ENCODE assay signal across 30 cellular contexts in genomic region chr21:34599534-34600101, GRCh38. TPM values are rescaled to one million over a fixed set of nuclear protein-coding genes. Genes with fewer than 3 reads are reported as not detected.
DNase-seq lines count a peak whose midpoint lies in the region; ATAC-seq and TF ChIP-seq lines count a peak whose summit lies in the region.
"Had no signal": no experiment of that assay in that cellular context is flagged by ENCODE, and none has a peak within 500 bp of the region (broad histone marks: within the 10 kb centered on the region; RNA-seq: fewer than 3 reads in every experiment).

No MANE protein-coding gene starts in this region.

- H3K9me2 ChIP-seq in GM23338 (ENCODE audit: insufficient read depth) (no peaks in the 10 kb centered on the region), PC-3 (replicated peaks; ENCODE audit: low read length) (no peaks in the 10 kb centered on the region)

- H3K36me3 Mint-ChIP-seq in GM23338 (ENCODE audit: low read depth) = no peaks in the 10 kb centered on the region
- H3K36me3 Mint-ChIP-seq: activated naive CD8-positive, alpha-beta T cell treated with anti-CD3 and anti-CD28 coated beads, Interleukin-2, amount 10 ng/mL, durations not matched to agents 7 days and 5 days had no signal

- no peak overlapping the region for H3K14ac ChIP-seq in mesenchymal stem cell (ENCODE audit: low read length in 2 of 2)

- no peak overlapping the region for H2AK5ac ChIP-seq in mesenchymal stem cell (ENCODE audit: low read length, severe bottlenecking)

- no peak overlapping the region for H3K23ac ChIP-seq in mesenchymal stem cell (ENCODE audit: low read length in 2 of 2)

- DNase-seq in DMS53 (lab: John Stamatoyannopoulos, UW) (peak; percentile 27), DMS53 treated with DMSO at 0.1 percent for 48 hours (lab: John Stamatoyannopoulos, UW; ENCODE audit: unreplicated experiment) (no peak), GM23338 (ENCODE audit: low spot score) (no peak), PC-3 (peak; percentile 43), mesenchymal stem cell (peak; percentile 18), ecto neural progenitor cell (ENCODE audit: low spot score) (no peak), SJCRH30 (no peak)
- DNase-seq: 8988T; activated CD4-positive, alpha-beta T cell treated with anti-CD3 and anti-CD28 coated beads, Interleukin-2, amount 10 ng/mL, durations not matched to agents 7 days and 5 days; activated effector memory CD4-positive, alpha-beta T cell treated with anti-CD3 and anti-CD28 coated beads, Interleukin-2, amount 50 U/mL, for 16 hours; activated naive CD8-positive, alpha-beta T cell treated with anti-CD3 and anti-CD28 coated beads, Interleukin-2, amount 10 ng/mL, durations not matched to agents 7 days and 5 days; activated T-cell treated with anti-CD3 and anti-CD28 coated beads, Interleukin-2, amount 50 U/mL, for 24 hours; effector CD8-positive, alpha-beta T cell; KG1; NCI-H524; nephron progenitor cell; ovary; SHP77 treated with DMSO at 0.1 percent for 48 hours; stimulated activated naive B cell treated with anti-CD40 and anti-IgM and Interleukin-4, amounts not matched to agents 10 μg/mL and 1 μg/mL and 100 μg/mL, for 72 hours; substantia nigra; upper lobe of left lung; WERI-Rb-1 had no signal

- H2BK15ac ChIP-seq in mesenchymal stem cell (ENCODE audit: low read depth, poor library complexity, severe bottlenecking) = no peak overlapping the region

- no peak overlapping the region for H3K4ac ChIP-seq in mesenchymal stem cell (ENCODE audit: low read depth in 1 of 2, low read length in 2 of 2)

- H3K4me1 Mint-ChIP-seq in GM23338 = peaks cover 19% of the 10 kb centered on the region; the same call in 2 of the 3 replicates
- H3K4me1 Mint-ChIP-seq: activated CD4-positive, alpha-beta T cell treated with anti-CD3 and anti-CD28 coated beads, Interleukin-2, amount 10 ng/mL, durations not matched to agents 7 days and 5 days; activated naive CD8-positive, alpha-beta T cell treated with anti-CD3 and anti-CD28 coated beads, Interleukin-2, amount 10 ng/mL, durations not matched to agents 7 days and 5 days; nephron progenitor cell had no signal

- no peak overlapping the region for H2BK12ac ChIP-seq in mesenchymal stem cell (ENCODE audit: low read length in 2 of 2)

- H2BK5ac ChIP-seq in mesenchymal stem cell (ENCODE audit: low read depth, low read length, poor library complexity, severe bottlenecking) = no peak overlapping the region

- H3K27ac ChIP-seq in GM23338 (ENCODE audit: low read depth) = no peak overlapping the region
- H3K27ac ChIP-seq in PC-3 (ENCODE audit: low read length) = peak overlapping the region; percentile 85
- no peak overlapping the region for H3K27ac ChIP-seq in mesenchymal stem cell (ENCODE audit: low read length, poor library complexity, severe bottlenecking)
- no peak overlapping the region for H3K27ac ChIP-seq in SJCRH30
- H3K27ac ChIP-seq: ascending aorta, C4-2B, cardiac muscle cell, GM23248, ovary, upper lobe of left lung, WERI-Rb-1 had no signal

- ATAC-seq in GM23338 = no peak; the same call in 2 of the 3 replicates
- peak; percentile 33 for ATAC-seq in PC-3
- no peak for ATAC-seq in HG02938 (IDR thresholded peaks at IDR 0.05; ENCODE audit: unreplicated experiment)
- ATAC-seq: left lobe of liver; stimulated activated naive B cell treated with anti-CD40 and anti-IgM and Interleukin-4, amounts not matched to agents 10 μg/mL and 1 μg/mL and 100 μg/mL, for 72 hours had no signal

- H2BK120ac ChIP-seq in mesenchymal stem cell (ENCODE audit: low read depth, low read length) = no peak overlapping the region

- peaks cover 4% of the 10 kb centered on the region; the same call in 1 of the 2 replicates for H4K20me1 ChIP-seq in GM23338 (replicated peaks; ENCODE audit: insufficient read depth)
- no peaks in the 10 kb centered on the region for H4K20me1 ChIP-seq in PC-3 (ENCODE audit: low read length)

- H3K9me3 ChIP-seq in PC-3 (ENCODE audit: low read length) (no peaks in the 10 kb centered on the region), mesenchymal stem cell (ENCODE audit: control insufficient read depth, low read length) (no peaks in the 10 kb centered on the region), SJCRH30 (replicated peaks) (no peaks in the 10 kb centered on the region)
- H3K9me3 ChIP-seq: ascending aorta, MG63, ovary, Peyer's patch, upper lobe of left lung had no signal

- H3K9me3 Mint-ChIP-seq in GM23338 = no peaks in the 10 kb centered on the region
- H3K9me3 Mint-ChIP-seq: activated CD4-positive, alpha-beta T cell treated with anti-CD3 and anti-CD28 coated beads, Interleukin-2, amount 10 ng/mL, durations not matched to agents 7 days and 5 days; activated naive CD8-positive, alpha-beta T cell treated with anti-CD3 and anti-CD28 coated beads, Interleukin-2, amount 10 ng/mL, durations not matched to agents 7 days and 5 days; activated T-cell treated with anti-CD3 and anti-CD28 coated beads, Interleukin-2, amount 50 U/mL, for 24 hours; nephron progenitor cell; stimulated activated naive B cell treated with anti-CD40 and anti-IgM and Interleukin-4, amounts not matched to agents 10 μg/mL and 1 μg/mL and 100 μg/mL, for 72 hours had no signal

- POLR2A ChIA-PET in PC-3 (lab: Charles Lee; ENCODE audit: unreplicated experiment) = no interaction called here

- no peak overlapping the region; the same call in 1 of the 2 replicates for H3K9ac ChIP-seq in PC-3 (ENCODE audit: low read length)
- no peak overlapping the region for H3K9ac ChIP-seq in mesenchymal stem cell (ENCODE audit: low read length)
- H3K9ac ChIP-seq: GM23248 had no signal

- no peak overlapping the region for H4K8ac ChIP-seq in mesenchymal stem cell (ENCODE audit: low read length)

- H3K27me3 ChIP-seq in GM23338 (ENCODE audit: insufficient read depth) = no peaks in the 10 kb centered on the region
- no peaks in the 10 kb centered on the region for H3K27me3 ChIP-seq in PC-3 (ENCODE audit: low read length)
- H3K27me3 ChIP-seq in mesenchymal stem cell (ENCODE audit: control insufficient read depth in 1 of 2, insufficient read depth in 1 of 2, low read length in 2 of 2) = no peaks in the 10 kb centered on the region
- no peaks in the 10 kb centered on the region for H3K27me3 ChIP-seq in SJCRH30
- H3K27me3 ChIP-seq: ascending aorta, cardiac muscle cell, MG63, ovary, Peyer's patch, upper lobe of left lung had no signal

- intact Hi-C loops in PC-3 (cut with micrococcal nuclease) = loop anchor here (1.0 to 2.0 kb wide), 3 partner anchors 48 to 73 kb away; no protein-coding TSS in a partner anchor

- no peak overlapping the region for H3K4me3 Mint-ChIP-seq in GM23338
- H3K4me3 Mint-ChIP-seq: activated CD4-positive, alpha-beta T cell treated with anti-CD3 and anti-CD28 coated beads, Interleukin-2, amount 10 ng/mL, durations not matched to agents 7 days and 5 days; activated naive CD8-positive, alpha-beta T cell treated with anti-CD3 and anti-CD28 coated beads, Interleukin-2, amount 10 ng/mL, durations not matched to agents 7 days and 5 days; activated T-cell treated with anti-CD3 and anti-CD28 coated beads, Interleukin-2, amount 50 U/mL, for 24 hours; nephron progenitor cell had no signal

- no peaks in the 10 kb centered on the region for H3K79me2 ChIP-seq in GM23338 (replicated peaks; ENCODE audit: insufficient read depth)
- H3K79me2 ChIP-seq in PC-3 (ENCODE audit: low read length) = no peaks in the 10 kb centered on the region

- H3K4me2 ChIP-seq in GM23338 (0 out of 2 replicates have a peak overlapping the region, but pooled peaks have one; percentile 23), PC-3 (ENCODE audit: low read length) (peak overlapping the region; percentile 23), mesenchymal stem cell (ENCODE audit: low read length, poor library complexity, severe bottlenecking) (no peak overlapping the region)

- no peak for TF ChIP-seq CTCF in GM23338 (conservative IDR thresholded peaks at IDR 0.05; ENCODE audit: low read depth in 2 of 2)
- TF ChIP-seq CTCF in PC-3 (conservative IDR thresholded peaks at IDR 0.05; ENCODE audit: low read depth, low read length) = no peak

- H3K4me1 ChIP-seq in GM23338 (ENCODE audit: insufficient read depth) = peaks cover 12% of the 10 kb centered on the region
- H3K4me1 ChIP-seq in PC-3 (ENCODE audit: insufficient read depth, low read length) = peaks cover 24% of the 10 kb centered on the region
- H3K4me1 ChIP-seq in mesenchymal stem cell (ENCODE audit: control insufficient read depth, insufficient read depth, low read depth, low read length) = no peaks in the 10 kb centered on the region
- no peaks in the 10 kb centered on the region for H3K4me1 ChIP-seq in SJCRH30

- no peak overlapping the region for H3K18ac ChIP-seq in mesenchymal stem cell (ENCODE audit: low read depth in 1 of 2, low read length in 2 of 2)

- H2AFZ ChIP-seq in GM23338 (no peak overlapping the region), PC-3 (ENCODE audit: low read length) (no peak overlapping the region), mesenchymal stem cell (ENCODE audit: low read depth, low read length) (no peak overlapping the region)
- H2AFZ ChIP-seq: GM23248 had no signal

- no TSS peak for BruUV-seq in PC-3 (replicated peaks; lab: Mats Ljungman, UMichigan)

- H3K4me3 ChIP-seq in GM23338 = no peak overlapping the region
- H3K4me3 ChIP-seq in PC-3 (ENCODE audit: low read length) = no peak overlapping the region
- no peak overlapping the region for H3K4me3 ChIP-seq in mesenchymal stem cell (ENCODE audit: insufficient read depth in 1 of 2, low read depth in 1 of 2, low read length in 2 of 2)
- H3K4me3 ChIP-seq in SJCRH30 = no peak overlapping the region
- H3K4me3 ChIP-seq: ascending aorta, cardiac muscle cell, GM23248, MG63, ovary, Peyer's patch, upper lobe of left lung had no signal

- H3K36me3 ChIP-seq in GM23338 (ENCODE audit: insufficient read depth) (no peaks in the 10 kb centered on the region), PC-3 (ENCODE audit: low read depth, low read length) (no peaks in the 10 kb centered on the region), mesenchymal stem cell (ENCODE audit: control insufficient read depth in 1 of 2, insufficient read depth in 2 of 2, low read depth in 1 of 2, low read length in 2 of 2) (no peaks in the 10 kb centered on the region), SJCRH30 (no peaks in the 10 kb centered on the region)
- H3K36me3 ChIP-seq: ascending aorta, cardiac muscle cell, ovary, Peyer's patch, upper lobe of left lung, WERI-Rb-1 had no signal

- 79% methylated on average over 6 of the region's 7 CpGs for WGBS in mesenchymal stem cell

- H4K91ac ChIP-seq in mesenchymal stem cell (ENCODE audit: low read length) = no peak overlapping the region

- H3F3A ChIP-seq in GM23338 (replicated peaks; ENCODE audit: low read depth) (no peaks in the 10 kb centered on the region), PC-3 (ENCODE audit: low read length, unreplicated experiment) (no peaks in the 10 kb centered on the region)

- peaks cover 21% of the 10 kb centered on the region for H3K79me1 ChIP-seq in mesenchymal stem cell (replicated peaks; ENCODE audit: low read length, poor library complexity, severe bottlenecking)

- CTCF ChIA-PET in PC-3 (lab: Charles Lee) = interaction anchor here (0.6 kb wide), 1 partner anchor 800 kb away, joined by 3 read pairs; no protein-coding TSS in a partner anchor

- no peak overlapping the region for H3K27ac Mint-ChIP-seq in GM23338
- H3K27ac Mint-ChIP-seq: activated CD4-positive, alpha-beta T cell treated with anti-CD3 and anti-CD28 coated beads, Interleukin-2, amount 10 ng/mL, durations not matched to agents 7 days and 5 days; activated naive CD8-positive, alpha-beta T cell treated with anti-CD3 and anti-CD28 coated beads, Interleukin-2, amount 10 ng/mL, durations not matched to agents 7 days and 5 days; activated T-cell treated with anti-CD3 and anti-CD28 coated beads, Interleukin-2, amount 50 U/mL, for 24 hours; nephron progenitor cell; stimulated activated naive B cell treated with anti-CD40 and anti-IgM and Interleukin-4, amounts not matched to agents 10 μg/mL and 1 μg/mL and 100 μg/mL, for 72 hours had no signal

- H3K27me3 Mint-ChIP-seq in GM23338 (ENCODE audit: insufficient read depth, low read depth, poor library complexity) = peaks cover 8% of the 10 kb centered on the region
- H3K27me3 Mint-ChIP-seq: activated CD4-positive, alpha-beta T cell treated with anti-CD3 and anti-CD28 coated beads, Interleukin-2, amount 10 ng/mL, durations not matched to agents 7 days and 5 days; activated naive CD8-positive, alpha-beta T cell treated with anti-CD3 and anti-CD28 coated beads, Interleukin-2, amount 10 ng/mL, durations not matched to agents 7 days and 5 days; activated T-cell treated with anti-CD3 and anti-CD28 coated beads, Interleukin-2, amount 50 U/mL, for 24 hours; stimulated activated naive B cell treated with anti-CD40 and anti-IgM and Interleukin-4, amounts not matched to agents 10 μg/mL and 1 μg/mL and 100 μg/mL, for 72 hours had no signal

RNA-seq across cellular contexts. Expression of gene RCAN1, which starts 15.3 kb away (rescaled TPM):
- 4.9 and 5.2 TPM in 2 replicates for total RNA-seq in GM23338 (2014; rRNA removed; shearing (Covaris generic))
- polyA plus RNA-seq in GM23338 (2016; fragmentation: Nextera tagmentation; extraction: Ambion mirVana) = 3.7 and 4.2 TPM in 2 replicates
- 24.2 and 26.2 TPM in 2 replicates for total RNA-seq in PC-3 (2014; rRNA removed)
- polyA plus RNA-seq in mesenchymal stem cell (2013, experiment 1 of 2) = 32.5 TPM
- 33.5 TPM for polyA plus RNA-seq in mesenchymal stem cell (2013, experiment 2 of 2)
- 23.6 and 28.3 TPM in 2 replicates for total RNA-seq in SJCRH30 (2014; rRNA removed; shearing (Covaris generic))

Comparison
In these comparisons a context has a peak if more than half of its experiments do, and no peak if none do; other contexts are left out.
1. DNase-seq: peak in DMS53 (single experiment), PC-3 (single experiment) and mesenchymal stem cell (single experiment); none in DMS53 treated with DMSO at 0.1 percent for 48 hours (single experiment), GM23338 (single experiment), ecto neural progenitor cell (single experiment) and SJCRH30 (0 of 2).